Comparison of ENCODE assay signal across 8 cellular contexts in the genomic region with DNA sequence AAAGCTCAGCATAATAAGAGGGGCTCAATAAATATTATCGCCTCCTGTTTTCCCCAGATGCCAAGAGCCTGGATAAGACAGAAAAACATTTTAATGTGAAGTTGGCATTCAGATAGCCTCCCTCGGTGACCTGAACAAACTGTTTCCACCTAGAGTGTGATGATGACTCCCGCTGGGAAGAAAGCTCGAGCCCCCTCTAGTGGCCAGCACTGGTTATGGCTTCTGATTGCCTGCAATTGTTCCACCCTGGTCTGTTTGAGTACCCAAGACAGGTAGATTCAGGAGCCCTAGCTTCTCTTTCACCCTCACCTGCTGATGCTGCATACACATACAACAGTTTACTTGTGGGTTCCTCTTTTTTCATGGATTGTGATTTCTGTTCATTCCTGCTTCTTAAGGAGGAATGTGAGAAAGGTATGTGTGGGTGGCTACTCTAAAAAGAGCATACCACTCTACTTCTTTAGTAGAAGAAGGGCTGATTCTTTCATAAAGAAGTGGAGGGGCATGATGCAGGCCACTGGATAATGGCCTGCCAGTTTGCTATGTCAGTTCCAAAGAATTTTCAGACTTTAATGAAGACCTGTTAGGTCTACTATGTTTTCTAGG. TPM values are rescaled to one million over a fixed set of nuclear protein-coding genes. Genes with fewer than 3 reads are reported as not detected.
DNase-seq lines count a peak whose midpoint lies in the region; ATAC-seq and TF ChIP-seq lines count a peak whose summit lies in the region.

No MANE protein-coding gene starts in this region.

- H3K4me3 Mint-ChIP-seq in activated T-cell treated with anti-CD3 and anti-CD28 coated beads, Interleukin-2, amount 50 U/mL, for 4 hours = no peak overlapping the region

- H2BK15ac ChIP-seq in neuronal stem cell (ENCODE audit: low read length) = no peak overlapping the region

- no peaks in the 10 kb centered on the region for H3K27me3 Mint-ChIP-seq in activated T-cell treated with anti-CD3 and anti-CD28 coated beads, Interleukin-2, amount 50 U/mL, for 4 hours (ENCODE audit: low read depth)

- H3K18ac ChIP-seq in neuronal stem cell (ENCODE audit: low read length) = no peak overlapping the region

- H2AFZ ChIP-seq in neuronal stem cell (ENCODE audit: low read length) = no peak overlapping the region

- H3K9me3 Mint-ChIP-seq in activated T-cell treated with anti-CD3 and anti-CD28 coated beads, Interleukin-2, amount 50 U/mL, for 4 hours = no peaks in the 10 kb centered on the region

- H4K8ac ChIP-seq in neuronal stem cell (ENCODE audit: low read depth, low read length) = no peak overlapping the region

- H2AK5ac ChIP-seq in neuronal stem cell (ENCODE audit: low read depth, low read length) = no peak overlapping the region

- no peak overlapping the region for H3K4me2 ChIP-seq in neuronal stem cell (ENCODE audit: insufficient read depth, low read length, poor library complexity, severe bottlenecking)

- no peak overlapping the region for H4K91ac ChIP-seq in neuronal stem cell (ENCODE audit: low read depth, low read length, poor library complexity)

- no peak overlapping the region for H3K4me3 ChIP-seq in GM12875 (ENCODE audit: low read depth, low read length)
- no peak overlapping the region for H3K4me3 ChIP-seq in Peyer's patch
- H3K4me3 ChIP-seq in neuronal stem cell (ENCODE audit: low read length in 2 of 2) = no peak overlapping the region

- TF ChIP-seq POLR2A in Peyer's patch (IDR thresholded peaks at IDR 0.05) = no peak

- no peaks in the 10 kb centered on the region for H3K79me1 ChIP-seq in neuronal stem cell (ENCODE audit: low read depth, low read length)

- H2BK12ac ChIP-seq in neuronal stem cell (ENCODE audit: low read length) = no peak overlapping the region

- H3K14ac ChIP-seq in neuronal stem cell (ENCODE audit: low read length) = no peak overlapping the region

- H3K36me3 Mint-ChIP-seq in activated T-cell treated with anti-CD3 and anti-CD28 coated beads, Interleukin-2, amount 50 U/mL, for 4 hours (ENCODE audit: insufficient read depth) = peaks cover 34% of the 10 kb centered on the region

- WGBS in neuronal stem cell (ENCODE audit: extremely low coverage in 2 of 2, insufficient read length in 2 of 2, insufficient replicate concordance in 1 of 2), 2 donors = no CpG with 5 or more reads among the region's 4 CpGs

- H2BK120ac ChIP-seq in neuronal stem cell (ENCODE audit: low read depth, low read length) = no peak overlapping the region

- TF ChIP-seq CTCF in GM12875 (IDR thresholded peaks at IDR 0.05; ENCODE audit: borderline replicate concordance, insufficient read depth, low read depth, low read length) (peak; percentile 92), Peyer's patch (IDR thresholded peaks at IDR 0.05) (peak; percentile 85 to 95 (median 94))

- no peak overlapping the region for H3K9ac ChIP-seq in neuronal stem cell (ENCODE audit: low read depth, low read length, poor library complexity)

- peaks cover 5% of the 10 kb centered on the region for H3K4me1 Mint-ChIP-seq in activated T-cell treated with anti-CD3 and anti-CD28 coated beads, Interleukin-2, amount 50 U/mL, for 4 hours (ENCODE audit: low read depth)

- ATAC-seq in activated T-cell treated with anti-CD3 and anti-CD28 coated beads, Interleukin-2, amount 50 U/mL, for 4 hours = peak; percentile 95 to 97

- no peak overlapping the region for H3K23ac ChIP-seq in neuronal stem cell (ENCODE audit: low read depth, low read length, poor library complexity)

- H2BK5ac ChIP-seq in neuronal stem cell (ENCODE audit: low read length) = no peak overlapping the region

- H3K27ac ChIP-seq in Peyer's patch (peak overlapping the region in 2 of 4 donors; percentile 2 to 28), neuronal stem cell (replicated peaks; ENCODE audit: low read length) (no peak overlapping the region)

- DNase-seq in 8988T = peak; percentile 34
- peak in 62 of 76 experiments; percentile 3 to 71 (median 44) for DNase-seq in HUDEP-2 (lab: John Stamatoyannopoulos, UW; ENCODE audit: unreplicated experiment in 76 of 76)
- DNase-seq in Peyer's patch = peak; percentile 72 to 93 (median 88)
- peak; percentile 86 for DNase-seq in activated T-cell treated with anti-CD3 and anti-CD28 coated beads, Interleukin-2, amount 50 U/mL, for 4 hours
- DNase-seq in fibroblast of peridontal ligament (ENCODE audit: extremely low read depth) = peak; percentile 74
- peak; percentile 70 for DNase-seq in neuronal stem cell (ENCODE audit: low spot score)
- DNase-seq in superior temporal gyrus (ENCODE audit: extremely low spot score) = peak; percentile 93

- H3K4me1 ChIP-seq in Peyer's patch (peaks cover 0 to 20% (median 0%) of the 10 kb centered on the region in 4 donors), neuronal stem cell (ENCODE audit: control insufficient read depth in 2 of 2, insufficient read depth in 1 of 2, low read depth in 1 of 2, low read length in 2 of 2) (peaks cover 0 to 2% of the 10 kb centered on the region in 2 donors)

- peaks cover 0 to 49% (median 0%) of the 10 kb centered on the region in 3 donors for H3K36me3 ChIP-seq in Peyer's patch
- peaks cover 40 to 96% of the 10 kb centered on the region in 2 donors for H3K36me3 ChIP-seq in neuronal stem cell (replicated peaks in 1 of 2; ENCODE audit: control insufficient read depth in 2 of 2, insufficient read depth in 2 of 2, low read length in 2 of 2)

- H3K4ac ChIP-seq in neuronal stem cell (ENCODE audit: low read length) = no peak overlapping the region

- H3K9me3 ChIP-seq in Peyer's patch (no peaks in the 10 kb centered on the region), neuronal stem cell (replicated peaks in 1 of 2; ENCODE audit: control insufficient read depth in 2 of 2, insufficient read depth in 1 of 2, low read depth in 1 of 2, low read length in 2 of 2) (no peaks in the 10 kb centered on the region)

- H3K27me3 ChIP-seq in Peyer's patch = no peaks in the 10 kb centered on the region
- no peaks in the 10 kb centered on the region for H3K27me3 ChIP-seq in neuronal stem cell (ENCODE audit: control insufficient read depth in 3 of 3, insufficient read depth in 3 of 3, low read depth in 1 of 3, low read length in 3 of 3)

RNA-seq across cellular contexts. Expression of a gene that starts 6.4 kb away (rescaled TPM):
- total RNA-seq in Peyer's patch = 10 to 100 TPM in 2 of 4 donors, 1 to 10 TPM in 1, not detected in 1; 8.6 to 14.9 (median 14.7) TPM
- total RNA-seq in activated T-cell treated with anti-CD3 and anti-CD28 coated beads, Interleukin-2, amount 50 U/mL, for 4 hours = 10 to 100 TPM; 14.9 to 16.8 (median 15.9) TPM
- 61.0 TPM for polyA plus RNA-seq in neuronal stem cell (2013, experiment 1 of 2)
- polyA plus RNA-seq in neuronal stem cell (2013, experiment 2 of 2) = 60.6 TPM

RNA-seq across cellular contexts. Expression of a gene that starts 6.8 kb away (rescaled TPM):
- total RNA-seq in Peyer's patch = 10 to 100 TPM; 33.6 to 82.5 (median 46.4) TPM
- total RNA-seq in activated T-cell treated with anti-CD3 and anti-CD28 coated beads, Interleukin-2, amount 50 U/mL, for 4 hours = 10 to 100 TPM; 21.1 to 25.0 (median 21.1) TPM
- 25.2 TPM for polyA plus RNA-seq in neuronal stem cell (2013, experiment 1 of 2)
- polyA plus RNA-seq in neuronal stem cell (2013, experiment 2 of 2) = 26.5 TPM

Comparison
In these comparisons a context has a peak if more than half of its experiments do, and no peak if none do; other contexts are left out.
1. DNase-seq: peak in every context shown above with its lines; median percentile 93 in superior temporal gyrus; 88 in Peyer's patch; 86 in activated T-cell treated with anti-CD3 and anti-CD28 coated beads, Interleukin-2, amount 50 U/mL, for 4 hours; 74 in fibroblast of peridontal ligament; 70 in neuronal stem cell; 44 in HUDEP-2; 34 in 8988T.